Comparison of ENCODE assay signal across 8 cellular contexts in the genomic region with DNA sequence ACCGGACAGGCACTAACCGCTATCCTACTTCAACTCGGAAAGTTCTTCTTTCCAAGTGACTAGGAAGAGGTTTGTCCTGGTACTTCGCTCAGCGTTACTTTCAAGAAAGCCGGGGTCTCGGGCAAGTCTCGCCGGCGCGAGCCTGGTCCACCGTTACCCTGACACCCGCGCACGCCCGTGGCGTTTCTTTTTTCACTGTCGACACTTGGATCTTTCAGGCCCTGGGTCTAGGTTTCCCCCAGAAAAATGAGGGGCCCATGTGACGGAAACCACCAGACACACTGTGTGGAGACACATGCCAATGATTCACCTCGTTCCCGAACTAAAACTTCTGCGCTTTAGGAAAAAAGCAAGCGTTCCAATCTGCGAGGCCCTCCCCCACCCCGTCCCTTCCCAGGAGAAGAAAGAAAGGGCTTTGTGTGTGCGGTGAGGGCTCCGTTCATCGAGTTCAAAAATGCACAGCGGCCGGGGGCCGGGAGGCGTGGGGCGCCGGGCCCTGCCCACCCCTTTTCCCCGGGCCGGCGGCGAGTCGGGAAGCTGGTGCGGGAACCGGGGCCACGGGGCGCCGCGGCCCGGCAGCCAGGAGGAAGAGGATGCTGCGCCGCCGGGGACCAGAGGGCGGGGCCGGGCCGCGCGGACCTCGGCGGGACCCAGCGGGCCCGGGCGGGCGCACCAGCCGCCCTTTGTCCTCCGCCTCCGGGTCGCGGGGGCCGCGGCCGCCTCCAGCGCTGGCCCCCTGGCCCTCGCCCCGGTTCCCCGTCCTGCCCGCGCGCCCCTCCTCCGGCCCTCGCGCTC. TPM values are rescaled to one million over a fixed set of nuclear protein-coding genes. Genes with fewer than 3 reads are reported as not detected.
A peak's percentile ranks its signal among the peaks of the same experiment; 100 is the strongest.
DNase-seq lines count a peak whose midpoint lies in the region; ATAC-seq and TF ChIP-seq lines count a peak whose summit lies in the region.

No MANE protein-coding gene starts in this region.

- peak overlapping the region; percentile 45 for H2BK5ac ChIP-seq in trophoblast cell (ENCODE audit: low read depth, low read length, poor library complexity)

- peak overlapping the region; percentile 99 for H3K9ac ChIP-seq in trophoblast cell (ENCODE audit: low read length)

- peak overlapping the region; percentile 67 for H3K4me3 Mint-ChIP-seq in activated CD4-positive, alpha-beta T cell treated with anti-CD3 and anti-CD28 coated beads, Interleukin-2, amount 10 ng/mL, durations not matched to agents 24 days and 14 days
- H3K4me3 Mint-ChIP-seq in activated naive CD8-positive, alpha-beta T cell = peak overlapping the region; percentile 81

- H3K79me1 ChIP-seq in trophoblast cell (ENCODE audit: low read length) = peaks cover 26% of the 10 kb centered on the region

- H3K4me1 ChIP-seq in heart right ventricle (peaks cover 3 to 56% (median 32%) of the 10 kb centered on the region in 9 donors), trophoblast cell (ENCODE audit: control insufficient read depth in 1 of 2, insufficient read depth in 2 of 2, low read length in 2 of 2) (no peaks in the 10 kb centered on the region)

- H2BK120ac ChIP-seq in trophoblast cell (ENCODE audit: insufficient read depth, low read length, poor library complexity) = peak overlapping the region; percentile 30

- H3K27me3 Mint-ChIP-seq in activated CD4-positive, alpha-beta T cell treated with anti-CD3 and anti-CD28 coated beads, Interleukin-2, amount 10 ng/mL, durations not matched to agents 24 days and 14 days = peaks cover 73% of the 10 kb centered on the region
- H3K27me3 Mint-ChIP-seq in activated naive CD8-positive, alpha-beta T cell = peaks cover 52% of the 10 kb centered on the region

- no peak overlapping the region for H2BK12ac ChIP-seq in trophoblast cell (ENCODE audit: low read length)

- H3K36me3 Mint-ChIP-seq in activated CD4-positive, alpha-beta T cell treated with anti-CD3 and anti-CD28 coated beads, Interleukin-2, amount 10 ng/mL, durations not matched to agents 24 days and 14 days (ENCODE audit: low read depth) = peaks cover 3% of the 10 kb centered on the region
- H3K36me3 Mint-ChIP-seq in activated naive CD8-positive, alpha-beta T cell = no peaks in the 10 kb centered on the region

- H3K14ac ChIP-seq in trophoblast cell (ENCODE audit: low read length) = peak overlapping the region; percentile 55

- H3K79me2 ChIP-seq in trophoblast cell (ENCODE audit: control insufficient read depth, insufficient read depth, low read length, poor library complexity) = peaks cover 23% of the 10 kb centered on the region

- peak overlapping the region; percentile 86 for H3K4me2 ChIP-seq in trophoblast cell (ENCODE audit: low read length)

- H3K18ac ChIP-seq in trophoblast cell (ENCODE audit: low read length) = peak overlapping the region; percentile 5

- peak overlapping the region; percentile 51 for H4K12ac ChIP-seq in trophoblast cell (ENCODE audit: low read depth, low read length)

- peaks cover 9% of the 10 kb centered on the region for H3K4me1 Mint-ChIP-seq in activated CD4-positive, alpha-beta T cell treated with anti-CD3 and anti-CD28 coated beads, Interleukin-2, amount 10 ng/mL, durations not matched to agents 24 days and 14 days
- peaks cover 23% of the 10 kb centered on the region for H3K4me1 Mint-ChIP-seq in activated naive CD8-positive, alpha-beta T cell (ENCODE audit: low read depth)

- no peaks in the 10 kb centered on the region for H3K9me3 Mint-ChIP-seq in activated CD4-positive, alpha-beta T cell treated with anti-CD3 and anti-CD28 coated beads, Interleukin-2, amount 10 ng/mL, durations not matched to agents 24 days and 14 days
- H3K9me3 Mint-ChIP-seq in activated naive CD8-positive, alpha-beta T cell (ENCODE audit: low read depth) = no peaks in the 10 kb centered on the region

- peak overlapping the region; percentile 94 for H3K4ac ChIP-seq in trophoblast cell (ENCODE audit: low read depth, low read length)

- H3K27ac ChIP-seq in heart right ventricle = peak overlapping the region; percentile 91 to 97 (median 94)
- H3K27ac ChIP-seq in trophoblast cell (ENCODE audit: low read depth, low read length) = peak overlapping the region; percentile 99

- TF ChIP-seq CTCF in heart right ventricle (IDR thresholded peaks at IDR 0.05) = peak in 1 of 9 donors; percentile 9

- H2AK5ac ChIP-seq in trophoblast cell (ENCODE audit: low read length) = no peak overlapping the region

- peak overlapping the region; percentile 68 to 91 (median 80) for H3K4me3 ChIP-seq in heart right ventricle
- peak overlapping the region; percentile 90 for H3K4me3 ChIP-seq in trophoblast cell (ENCODE audit: low read depth, low read length)

- intact Hi-C loops in activated CD4-positive, alpha-beta T cell treated with anti-CD3 and anti-CD28 coated beads, Interleukin-2, amount 10 ng/mL, durations not matched to agents 24 days and 14 days (cut with micrococcal nuclease) = loop anchor here (5.0 kb wide), 1 partner anchor 1308 kb away; no protein-coding TSS in a partner anchor
- intact Hi-C loops in heart right ventricle (cut with DNase I) = loop anchor here in 7 of 10 donors (2.0 to 10.0 kb wide), 9 partner anchors 37 to 245 kb away; no protein-coding TSS in a partner anchor

- H3K27ac Mint-ChIP-seq in activated CD4-positive, alpha-beta T cell treated with anti-CD3 and anti-CD28 coated beads, Interleukin-2, amount 10 ng/mL, durations not matched to agents 24 days and 14 days = no peak overlapping the region
- no peak overlapping the region for H3K27ac Mint-ChIP-seq in activated naive CD8-positive, alpha-beta T cell

- H3K27me3 ChIP-seq in heart right ventricle (peaks cover 0 to 70% (median 0%) of the 10 kb centered on the region in 7 donors), trophoblast cell (ENCODE audit: insufficient read depth, low read length) (peaks cover 10% of the 10 kb centered on the region)

- no peak overlapping the region for H2AFZ ChIP-seq in trophoblast cell (ENCODE audit: insufficient read depth, low read length, poor library complexity)

- no peaks in the 10 kb centered on the region for H3K9me3 ChIP-seq in heart right ventricle
- no peaks in the 10 kb centered on the region for H3K9me3 ChIP-seq in trophoblast cell (ENCODE audit: insufficient read depth, low read depth, low read length)

- peak overlapping the region; percentile 69 for H4K91ac ChIP-seq in trophoblast cell (ENCODE audit: low read depth, low read length)

- no peak overlapping the region for H3K23ac ChIP-seq in trophoblast cell (ENCODE audit: low read length)

- H4K8ac ChIP-seq in trophoblast cell (ENCODE audit: low read depth, low read length) = peak overlapping the region; percentile 26

- WGBS in heart right ventricle, 2 donors = 1% methylated on average over 51 to 78 of the region's 78 CpGs
- WGBS in trophoblast cell (ENCODE audit: extremely low coverage, insufficient coverage, insufficient read length) = no CpG with 5 or more reads among the region's 78 CpGs

- H3K36me3 ChIP-seq in heart right ventricle = no peaks in the 10 kb centered on the region
- H3K36me3 ChIP-seq in trophoblast cell (ENCODE audit: control insufficient read depth in 1 of 2, insufficient read depth in 2 of 2, low read length in 2 of 2) = peaks cover 0 to 1% of the 10 kb centered on the region in 2 experiments

- ATAC-seq in heart right ventricle = peak; percentile 30 to 57 (median 39)
- ATAC-seq in GM19351 (IDR thresholded peaks at IDR 0.05; ENCODE audit: unreplicated experiment) = no peak

- DNase-seq in activated CD4-positive, alpha-beta T cell treated with anti-CD3 and anti-CD28 coated beads, Interleukin-2, amount 10 ng/mL, durations not matched to agents 24 days and 14 days = no peak
- DNase-seq in activated CD4-positive, alpha-beta T cell treated with anti-CD3 and anti-CD28 coated beads for 48 hours = no peak
- DNase-seq in heart right ventricle = peak; percentile 40 to 44
- no peak for DNase-seq in trophoblast cell
- DNase-seq in NCI-H2196 (lab: John Stamatoyannopoulos, UW; ENCODE audit: unreplicated experiment) = no peak
- no peak for DNase-seq in NCI-H1092 treated with DMSO at 0.1 percent for 48 hours (lab: John Stamatoyannopoulos, UW)

RNA-seq across cellular contexts. Expression of gene ZNF521, which starts 2.6 kb away (rescaled TPM):
- total RNA-seq in activated CD4-positive, alpha-beta T cell treated with anti-CD3 and anti-CD28 coated beads, Interleukin-2, amount 10 ng/mL, durations not matched to agents 24 days and 14 days = not detected in 2 replicates
- 10 to 100 TPM; 10.5 to 26.4 (median 15.9) TPM for total RNA-seq in heart right ventricle
- 1 to 10 TPM; 3.3 to 4.9 TPM for polyA plus RNA-seq in heart right ventricle
- polyA plus RNA-seq in trophoblast cell (2013) = 47.0 and 49.5 TPM in 2 replicates

Comparison
In these comparisons a context has a peak if more than half of its experiments do, and no peak if none do; other contexts are left out.
1. DNase-seq: peak in heart right ventricle (2 of 2); none in activated CD4-positive, alpha-beta T cell treated with anti-CD3 and anti-CD28 coated beads, Interleukin-2, amount 10 ng/mL, durations not matched to agents 24 days and 14 days (single experiment), activated CD4-positive, alpha-beta T cell treated with anti-CD3 and anti-CD28 coated beads for 48 hours (single experiment), trophoblast cell (0 of 2), NCI-H2196 (single experiment) and NCI-H1092 treated with DMSO at 0.1 percent for 48 hours (single experiment).
2. RNA of gene ZNF521, which starts 2.6 kb away (total RNA-seq): 10.5 to 26.4 TPM in heart right ventricle; not detected in activated CD4-positive, alpha-beta T cell treated with anti-CD3 and anti-CD28 coated beads, Interleukin-2, amount 10 ng/mL, durations not matched to agents 24 days and 14 days; every median in the first group is over 10 times any median in the second.